15 cellular contexts compared by ENCODE assay signal in the genomic region with DNA sequence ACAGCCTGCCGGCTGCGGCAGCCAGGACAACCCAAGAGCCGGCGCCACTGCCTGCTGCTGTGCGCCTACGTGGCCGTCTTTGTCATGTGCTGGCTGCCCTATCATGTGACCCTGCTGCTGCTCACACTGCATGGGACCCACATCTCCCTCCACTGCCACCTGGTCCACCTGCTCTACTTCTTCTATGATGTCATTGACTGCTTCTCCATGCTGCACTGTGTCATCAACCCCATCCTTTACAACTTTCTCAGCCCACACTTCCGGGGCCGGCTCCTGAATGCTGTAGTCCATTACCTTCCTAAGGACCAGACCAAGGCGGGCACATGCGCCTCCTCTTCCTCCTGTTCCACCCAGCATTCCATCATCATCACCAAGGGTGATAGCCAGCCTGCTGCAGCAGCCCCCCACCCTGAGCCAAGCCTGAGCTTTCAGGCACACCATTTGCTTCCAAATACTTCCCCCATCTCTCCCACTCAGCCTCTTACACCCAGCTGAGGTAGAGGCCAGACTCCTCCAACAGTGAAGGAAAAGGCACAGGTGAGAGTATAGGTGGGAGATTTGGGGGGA. TPM values are rescaled to one million over a fixed set of nuclear protein-coding genes. Genes with fewer than 3 reads are reported as not detected.
DNase-seq lines count a peak whose midpoint lies in the region; ATAC-seq and TF ChIP-seq lines count a peak whose summit lies in the region.
"Had no signal": no experiment of that assay in that cellular context is flagged by ENCODE, and none has a peak within 500 bp of the region (broad histone marks: within the 10 kb centered on the region; RNA-seq: fewer than 3 reads in every experiment).

No MANE protein-coding gene starts in this region.

- no peaks in the 10 kb centered on the region for H3K9me3 Mint-ChIP-seq in nephron progenitor cell
- H3K9me3 Mint-ChIP-seq: CD14-positive monocyte, GM23338 had no signal

- peaks cover 43% of the 10 kb centered on the region for H3K36me3 Mint-ChIP-seq in nephron progenitor cell (ENCODE audit: low read depth)

- no peaks in the 10 kb centered on the region for H3K4me1 ChIP-seq in ovary (ENCODE audit: insufficient read depth)
- H3K4me1 ChIP-seq: A549 had no signal

- no peaks in the 10 kb centered on the region for H3K9me3 ChIP-seq in ovary
- H3K9me3 ChIP-seq: A549 had no signal

- intact Hi-C loops in ovary (cut with DNase I) = no loop called here

- ATAC-seq in GM19035 (IDR thresholded peaks at IDR 0.05; ENCODE audit: unreplicated experiment) = no peak
- ATAC-seq: A549, GM23338 had no signal

- no peak overlapping the region for H3K4me3 Mint-ChIP-seq in nephron progenitor cell
- H3K4me3 Mint-ChIP-seq: CD14-positive monocyte, GM23338 had no signal

- peaks cover 3% of the 10 kb centered on the region for H3K27me3 Mint-ChIP-seq in nephron progenitor cell (ENCODE audit: low read depth, poor library complexity)

- in situ Hi-C loops in GM13977 (cut with MboI; ENCODE audit: low pct_unique_long_range_greater_than_20kb, low sequenced_read_pairs, unreplicated experiment) = no loop called here

- TF ChIP-seq POLR2A in ovary (IDR thresholded peaks at IDR 0.05) = no peak

- no peak for TF ChIP-seq EP300 in ovary (IDR thresholded peaks at IDR 0.05)

- TF ChIP-seq CTCF in nephron progenitor cell (IDR thresholded peaks at IDR 0.05) (no peak), ovary (IDR thresholded peaks at IDR 0.05) (no peak), GM13977 (IDR thresholded peaks at IDR 0.05; ENCODE audit: extremely low read depth, insufficient read depth, missing control alignments) (no peak)

- no peaks in the 10 kb centered on the region for H3K27me3 ChIP-seq in ovary

- peaks cover 43% of the 10 kb centered on the region for H3K4me1 Mint-ChIP-seq in nephron progenitor cell

- H3K27ac ChIP-seq in ovary = no peak overlapping the region
- H3K27ac ChIP-seq: A549 had no signal

- 90 to 94% (median 92%) methylated on average over 11 of the region's 11 CpGs for WGBS in ovary, 3 donors

- no peak overlapping the region for H3K4me3 ChIP-seq in ovary
- H3K4me3 ChIP-seq: A549, GM23338 had no signal

- no peaks in the 10 kb centered on the region for H3K36me3 ChIP-seq in ovary

- peak overlapping the region; percentile 83 for H3K27ac Mint-ChIP-seq in nephron progenitor cell
- H3K27ac Mint-ChIP-seq: GM23338 had no signal

- peak; percentile 7 to 8 for DNase-seq in activated T-cell treated with anti-CD3 and anti-CD28 coated beads, Interleukin-2, amount 50 U/mL, for 48 hours
- DNase-seq in activated T-cell treated with anti-CD3 and anti-CD28 coated beads, Interleukin-2, amount 50 U/mL, for 1 hour = no peak
- DNase-seq in ecto neural progenitor cell (ENCODE audit: low spot score) (peak; percentile 38), nephron progenitor cell (no peak), ovary (no peak), GM13977 (ENCODE audit: low spot score) (no peak), kidney tubule cell (ENCODE audit: low spot score) (no peak)
- DNase-seq: Calu3, NCI-H1436 treated with DMSO at 0.1 percent for 48 hours, NCI-H2081, NCI-H524 had no signal

RNA-seq across cellular contexts. Expression of a gene that starts 10.3 kb away (rescaled TPM):
- 10 to 100 TPM in 1 of 7 donors, 1 to 10 TPM in 6; 3.3 to 10.4 (median 7.4) TPM for total RNA-seq in ovary
- 1 to 10 TPM; 2.9 to 7.1 TPM for polyA plus RNA-seq in ovary

RNA-seq across cellular contexts. Expression of a gene that starts 20.3 kb away (rescaled TPM):
- not detected for total RNA-seq in ovary
- 1 to 10 TPM in 1 of 2 donors, under 1 TPM in 1; 0.40 to 2.2 TPM for polyA plus RNA-seq in ovary
- total RNA-seq: Calu3 had no signal
- polyA plus RNA-seq: CD14-positive monocyte had no signal

RNA-seq across cellular contexts. Expression of a gene that starts 38.6 kb away (rescaled TPM):
- total RNA-seq in ovary = under 1 TPM; 0.24 to 0.64 (median 0.45) TPM
- polyA plus RNA-seq in ovary = under 1 TPM; 0.22 to 0.34 TPM
- polyA plus RNA-seq: CD14-positive monocyte had no signal

RNA-seq across cellular contexts. Expression of a gene that starts 53.9 kb away (rescaled TPM):
- 1 to 10 TPM in 1 of 7 donors, under 1 TPM in 4, not detected in 2; 0.10 to 2.6 (median 0.23) TPM for total RNA-seq in ovary
- polyA plus RNA-seq in ovary = under 1 TPM; 0.08 to 0.38 TPM
- total RNA-seq: GM23338 had no signal
- polyA plus RNA-seq: GM23338 had no signal

Comparison
In these comparisons a context has a peak if more than half of its experiments do, and no peak if none do; other contexts are left out.
1. DNase-seq: peak in activated T-cell treated with anti-CD3 and anti-CD28 coated beads, Interleukin-2, amount 50 U/mL, for 48 hours (2 of 2) and ecto neural progenitor cell (single experiment); none in activated T-cell treated with anti-CD3 and anti-CD28 coated beads, Interleukin-2, amount 50 U/mL, for 1 hour (single experiment), nephron progenitor cell (single experiment), ovary (0 of 5), GM13977 (single experiment) and kidney tubule cell (single experiment).